15 cellular contexts compared by ENCODE assay signal in genomic region chr1:181133969-181134418, GRCh38. TPM values are rescaled to one million over a fixed set of nuclear protein-coding genes. Genes with fewer than 3 reads are reported as not detected.
DNase-seq lines count a peak whose midpoint lies in the region; ATAC-seq, FAIRE-seq and TF ChIP-seq lines count a peak whose summit lies in the region.
"Had no signal": no experiment of that assay in that cellular context is flagged by ENCODE, and none has a peak within 500 bp of the region (broad histone marks: within the 10 kb centered on the region; RNA-seq: fewer than 3 reads in every experiment).

No MANE protein-coding gene starts in this region.

- FAIRE-seq in HepG2 (lab: Jason Lieb, UNC), result no peak
- FAIRE-seq: GM12891, pancreas, urothelium cell line had no signal

- peaks cover 0 to under 1% (median 0%) of the 10 kb centered on the region in 6 donors for H3K9me3 Mint-ChIP-seq in immature natural killer cell
- H3K9me3 Mint-ChIP-seq: mesothelial cell of epicardium had no signal

- peak overlapping the region in 2 of 6 donors; percentile 14 to 68 for H3K27ac Mint-ChIP-seq in immature natural killer cell

- TF ChIP-seq CTCF in HepG2 (CRISPR knock-in tag; IDR thresholded peaks at IDR 0.05) (no peak), right lobe of liver (IDR thresholded peaks at IDR 0.05) (no peak)

- 80% methylated on average over 5 of the region's 12 CpGs for WGBS in HepG2 (ENCODE audit: low lambda C conversion rate)
- 100% methylated on average over 5 of the region's 12 CpGs for WGBS in right lobe of liver (ENCODE audit: insufficient coverage, low coverage, low lambda C conversion rate, missing lambda C conversion rate)

- H3K4me1 Mint-ChIP-seq in immature natural killer cell, result peaks cover 50 to 66% of the 10 kb centered on the region in 2 donors

- no peaks in the 10 kb centered on the region for H3K36me3 ChIP-seq in HepG2 (replicated peaks in 1 of 2; ENCODE audit: control insufficient read depth in 1 of 2, insufficient read depth in 2 of 2, low read length in 2 of 2)
- no peaks in the 10 kb centered on the region for H3K36me3 ChIP-seq in right lobe of liver
- H3K36me3 ChIP-seq in SJSA1, result no peaks in the 10 kb centered on the region
- H3K36me3 ChIP-seq: pancreas, Peyer's patch had no signal

- no peak overlapping the region for H2AFZ ChIP-seq in HepG2 (ENCODE audit: low read length)

- H3K27ac ChIP-seq in HepG2 (ENCODE audit: extremely low read length, insufficient read depth, low read length), result peak overlapping the region; percentile 29
- H3K27ac ChIP-seq in right lobe of liver, result no peak overlapping the region
- H3K27ac ChIP-seq in SJSA1, result peak overlapping the region; percentile 90

- H3K79me2 ChIP-seq in HepG2 (ENCODE audit: insufficient read depth, low read length), result no peaks in the 10 kb centered on the region

- H3K27me3 ChIP-seq in HepG2 (ENCODE audit: control insufficient read depth in 1 of 2, insufficient read depth in 2 of 2, low read length in 2 of 2) (peaks cover 0 to 4% of the 10 kb centered on the region in 2 experiments; a peak in 1 of 5 replicates), right lobe of liver (no peaks in the 10 kb centered on the region), SJSA1 (replicated peaks) (no peaks in the 10 kb centered on the region)
- H3K27me3 ChIP-seq: pancreas, Peyer's patch had no signal

- in situ Hi-C loops in HepG2 (cut with HindIII; ENCODE audit: extremely low pct_ligation_motif_present, low pct_unique_long_range_greater_than_20kb), result loop anchor here (25.0 kb wide), 1 partner anchor 622 kb away; the partner anchor contains the start of gene ACBD6

- no peak overlapping the region; the same call in 1 of the 2 replicates for H3K4me2 ChIP-seq in HepG2 (ENCODE audit: low read depth, low read length)

- H3K9ac ChIP-seq in HepG2 (ENCODE audit: insufficient read depth, low read depth, low read length), result no peak overlapping the region

- H3K4me1 ChIP-seq in HepG2 (ENCODE audit: insufficient read depth, low read length) (peaks cover 50% of the 10 kb centered on the region), right lobe of liver (peaks cover 0 to 6% (median under 1%) of the 10 kb centered on the region in 4 donors), SJSA1 (replicated peaks) (peaks cover 33% of the 10 kb centered on the region)

- POLR2A ChIA-PET in HepG2 (lab: Yijun Ruan, JAX), result interaction anchor here (0.8 to 2.5 kb wide), 4 partner anchors 28 to 43 kb away, joined by 3 to 6 read pairs (median 4); no protein-coding TSS in a partner anchor

- no peaks in the 10 kb centered on the region for H3K9me3 ChIP-seq in HepG2 (ENCODE audit: low read length)
- no peaks in the 10 kb centered on the region for H3K9me3 ChIP-seq in right lobe of liver
- no peaks in the 10 kb centered on the region for H3K9me3 ChIP-seq in SJSA1 (replicated peaks)
- H3K9me3 ChIP-seq: pancreas, Peyer's patch had no signal

- H3K36me3 Mint-ChIP-seq in immature natural killer cell, result no peaks in the 10 kb centered on the region
- H3K36me3 Mint-ChIP-seq: mesothelial cell of epicardium had no signal

- no TSS peak for BruUV-seq in HepG2 (replicated peaks; lab: Mats Ljungman, UMichigan)

- TF ChIP-seq RAD21 in HepG2 (CRISPR knock-in tag; IDR thresholded peaks at IDR 0.05), result no peak

- H3K4me3 ChIP-seq in HepG2 (replicated peaks in 1 of 3; ENCODE audit: insufficient read depth in 1 of 3, low read depth in 2 of 3, low read length in 3 of 3), result no peak overlapping the region
- H3K4me3 ChIP-seq in right lobe of liver, result no peak overlapping the region
- no peak overlapping the region for H3K4me3 ChIP-seq in SJSA1
- H3K4me3 ChIP-seq: pancreas, Peyer's patch had no signal

- TF ChIP-seq EP300 in HepG2 (IDR thresholded peaks at IDR 0.05; ENCODE audit: low read depth in 2 of 2, low read length in 2 of 2) (no peak), HepG2 (CRISPR knock-in tag; IDR thresholded peaks at IDR 0.05; ENCODE audit: borderline replicate concordance) (no peak)

- ATAC-seq in HepG2, result no peak; the same call in 2 of the 3 replicates
- no peak for ATAC-seq in right lobe of liver
- ATAC-seq in HG02885 (IDR thresholded peaks at IDR 0.05; ENCODE audit: poor library complexity, unreplicated experiment), result no peak
- no peak for ATAC-seq in GM18861 (IDR thresholded peaks at IDR 0.05; ENCODE audit: unreplicated experiment)
- ATAC-seq in HG03108 (IDR thresholded peaks at IDR 0.05; ENCODE audit: unreplicated experiment), result no peak

- H3K27me3 Mint-ChIP-seq in immature natural killer cell (ENCODE audit: low read depth in 3 of 3), result peaks cover 2 to 14% (median 7%) of the 10 kb centered on the region in 3 donors

- H3K4me3 Mint-ChIP-seq in immature natural killer cell, result peak overlapping the region in 4 of 5 donors; percentile 50 to 78 (median 72)
- H3K4me3 Mint-ChIP-seq: mesothelial cell of epicardium had no signal

- H4K20me1 ChIP-seq in HepG2 (ENCODE audit: insufficient read depth, low read length), result no peaks in the 10 kb centered on the region

- CTCF ChIA-PET in HepG2 (lab: Yijun Ruan, JAX; ENCODE audit: low intra/inter-chr PET ratio, low total read pairs), result no interaction called here

- DNase-seq in HepG2 (ENCODE audit: low spot score) (no peak), right lobe of liver (no peak), SJSA1 (ENCODE audit: low read depth in 1 of 2, low spot score in 2 of 2) (no peak), immature natural killer cell (no peak), NCI-H446 (lab: John Stamatoyannopoulos, UW) (no peak)
- DNase-seq: KG1, T1000 had no signal

- TF ChIP-seq POLR2A in HepG2 (IDR thresholded peaks at IDR 0.05; ENCODE audit: insufficient read depth in 1 of 2, low read depth in 2 of 2, low read length in 2 of 2), result no peak
- no peak for TF ChIP-seq POLR2A in right lobe of liver (IDR thresholded peaks at IDR 0.05)

- intact Hi-C loops in HepG2 (cut with micrococcal nuclease; ENCODE audit: unreplicated experiment) (no loop called here), right lobe of liver (cut with DNase I) (loop anchor here in 1 of 2 donors (10.0 kb wide), 1 partner anchor 49 kb away; the partner anchor contains the start of gene IER5)

TF ChIP-seq in HepG2, 621 proteins besides CTCF, POLR2A, EP300 and RAD21 (continues in another document):
- TF ChIP-seq KMT2B (CRISPR knock-in tag; IDR thresholded peaks at IDR 0.05) (no peak), ZNF503 (CRISPR knock-in tag; IDR thresholded peaks at IDR 0.05) (no peak), ZFYVE20 (CRISPR knock-in tag; IDR thresholded peaks at IDR 0.05; ENCODE audit: borderline replicate concordance, low read depth) (no peak), SOX6 (IDR thresholded peaks at IDR 0.05) (no peak), SOX6 (CRISPR knock-in tag; IDR thresholded peaks at IDR 0.05) (peak; percentile 4; the same call in 1 of the 2 replicates)

RNA-seq across cellular contexts. Expression of gene IER5, which starts 45.5 kb away (rescaled TPM):
- total RNA-seq in HepG2 (2016; rRNA removed; fragmentation: Illumina TruSeq; extraction: Trizol) (3.0 and 3.5 TPM in 2 replicates), right lobe of liver (1 to 10 TPM; 2.0 to 6.2 (median 3.4) TPM)
- total RNA-seq in HepG2 (2016; cell fraction: cytosol; rRNA removed; fragmentation: Illumina TruSeq; extraction: Trizol; ENCODE audit: low read depth), result 0.71 and 0.81 TPM in 2 replicates
- 2.3 and 3.4 TPM in 2 replicates for total RNA-seq in HepG2 (2016; cell fraction: insoluble cytoplasmic fraction; rRNA removed; fragmentation: Illumina TruSeq; extraction: Trizol)
- 2.1 and 2.2 TPM in 2 replicates for total RNA-seq in HepG2 (2016; cell fraction: membrane; rRNA removed; fragmentation: Illumina TruSeq; extraction: Trizol)
- total RNA-seq in HepG2 (2016; cell fraction: nucleus; rRNA removed; fragmentation: Illumina TruSeq; extraction: Trizol), result 3.7 and 4.2 TPM in 2 replicates
- polyA plus RNA-seq in HepG2 (2011; rRNA removed) (2.5 and 3.1 TPM in 2 replicates), immature natural killer cell (10 to 100 TPM; 11.6 to 22.7 (median 14.4) TPM)
- polyA plus RNA-seq in HepG2 (2011; cell fraction: cytosol; rRNA removed), result 2.4 and 2.6 TPM in 2 replicates
- 4.5 and 4.9 TPM in 2 replicates for polyA plus RNA-seq in HepG2 (2011; cell fraction: nucleus; rRNA removed)
- polyA plus RNA-seq in HepG2 (2012), result 1.8 and 2.7 TPM in 2 replicates
- polyA plus RNA-seq in HepG2 (2016; cell fraction: cytosol; fragmentation: Illumina TruSeq; extraction: Trizol; ENCODE audit: low read depth), result 0.26 TPM in 2 replicates
- 1.9 TPM in 2 replicates for polyA plus RNA-seq in HepG2 (2016; cell fraction: insoluble cytoplasmic fraction; fragmentation: Illumina TruSeq; extraction: Trizol; ENCODE audit: low read depth)
- polyA plus RNA-seq in HepG2 (2016; cell fraction: membrane; fragmentation: Illumina TruSeq; extraction: Trizol; ENCODE audit: low read depth), result 0.66 and 0.70 TPM in 2 replicates
- polyA plus RNA-seq in HepG2 (2016; cell fraction: nucleus; fragmentation: Illumina TruSeq; extraction: Trizol; ENCODE audit: insufficient read depth, low read depth), result 3.4 and 3.9 TPM in 2 replicates
- 4.2 and 7.4 TPM in 2 replicates for polyA minus RNA-seq in HepG2 (2011; rRNA and poly(A)+ RNA removed; ENCODE audit: low replicate concordance)
- polyA minus RNA-seq in HepG2 (2011; cell fraction: cytosol; rRNA and poly(A)+ RNA removed), result 2.6 TPM in 2 replicates
- polyA minus RNA-seq in HepG2 (2011; cell fraction: nucleus; rRNA and poly(A)+ RNA removed), result 5.2 and 7.2 TPM in 2 replicates
- 67.6 and 76.5 TPM in 2 replicates for total RNA-seq in SJSA1 (2014; rRNA removed; shearing (Covaris generic))

Comparison
In these comparisons a context has a peak if more than half of its experiments do, and no peak if none do; other contexts are left out.
1. H3K27ac ChIP-seq: peak in HepG2 (single experiment) and SJSA1 (single experiment); none in right lobe of liver (0 of 3).